8 cellular contexts compared by ENCODE assay signal in the genomic region with DNA sequence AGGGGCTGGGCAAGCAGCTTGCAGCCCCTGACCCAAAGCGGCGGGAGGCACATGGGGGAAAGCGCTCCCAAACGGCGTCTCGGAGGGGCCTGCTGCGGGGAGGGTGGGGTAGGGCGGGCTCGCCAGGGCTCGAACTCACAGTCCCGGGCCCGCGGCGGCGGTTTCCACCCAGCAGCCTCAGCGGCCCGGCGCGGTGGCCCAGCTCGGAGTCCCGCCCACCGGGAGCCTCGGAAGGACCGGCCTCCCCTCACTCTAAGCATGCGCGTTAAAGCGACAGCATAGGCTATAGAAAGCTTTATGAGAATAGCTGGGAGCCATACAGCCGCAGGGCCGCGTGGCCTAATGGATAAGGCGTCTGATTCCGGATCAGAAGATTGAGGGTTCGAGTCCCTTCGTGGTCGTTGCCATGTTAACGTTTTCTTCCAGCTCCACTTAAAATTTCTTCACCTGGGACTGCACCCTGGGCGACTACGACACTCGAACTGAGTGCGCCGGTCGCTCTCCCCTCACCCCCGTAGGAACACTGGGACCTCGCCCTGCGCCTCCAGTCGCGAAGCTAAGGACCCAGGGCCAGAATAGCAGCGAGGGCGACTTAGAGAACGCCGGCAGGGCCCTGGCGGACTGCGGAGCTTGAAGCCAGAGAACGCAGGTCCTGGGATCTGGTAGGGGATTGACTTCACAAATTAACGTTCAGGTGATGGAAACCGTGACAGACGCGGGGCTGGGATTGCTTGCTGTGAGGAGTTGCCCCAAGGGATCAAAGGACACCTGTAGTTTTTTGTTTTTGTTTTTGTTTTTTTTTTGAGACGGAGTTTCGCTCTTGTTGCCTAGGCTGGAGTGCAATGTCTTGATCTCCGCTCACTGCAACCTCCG. TPM values are rescaled to one million over a fixed set of nuclear protein-coding genes. Genes with fewer than 3 reads are reported as not detected.
DNase-seq lines count a peak whose midpoint lies in the region; ATAC-seq and TF ChIP-seq lines count a peak whose summit lies in the region.

No MANE protein-coding gene starts in this region.

- peak overlapping the region; percentile 44 to 57 (median 54) for H3K4me3 ChIP-seq in right lobe of liver

- H3K27ac ChIP-seq in C4-2B (peak overlapping the region; percentile 78), right lobe of liver (peak overlapping the region in 2 of 3 donors; percentile 66 to 76)

- H3K27me3 ChIP-seq in right lobe of liver = no peaks in the 10 kb centered on the region

- peak; percentile 68 for ATAC-seq in GM19395 (IDR thresholded peaks at IDR 0.05; ENCODE audit: unreplicated experiment)
- ATAC-seq in HG03521 (IDR thresholded peaks at IDR 0.05; ENCODE audit: unreplicated experiment) = peak; percentile 74
- peak; percentile 88 to 95 (median 92) for ATAC-seq in right lobe of liver

- H3K4me1 ChIP-seq in right lobe of liver = peaks cover 0 to 5% (median 2%) of the 10 kb centered on the region in 4 donors

- 3% methylated on average over 15 of the region's 62 CpGs for WGBS in right lobe of liver (ENCODE audit: insufficient coverage, low coverage, low lambda C conversion rate, missing lambda C conversion rate)

- DNase-seq in NCI-H69 (lab: John Stamatoyannopoulos, UW) = peak; percentile 99
- peak; percentile 100 for DNase-seq in activated CD4-positive, alpha-beta T cell treated with anti-CD3 and anti-CD28 coated beads, Interleukin-2, amount 50 U/mL, for 24 hours (ENCODE audit: low read depth in 1 of 2, low spot score in 1 of 2)
- DNase-seq in dermis blood vessel endothelial cell = peak; percentile 97
- DNase-seq in right lobe of liver = peak; percentile 94 to 95 (median 95)
- DNase-seq in stimulated activated CD4-positive, alpha-beta T cell treated with anti-CD3 and anti-CD28 coated beads, Interleukin-4, amount 100 ng/mL, for 24 hours = peak; percentile 99

- no peaks in the 10 kb centered on the region for H3K36me3 ChIP-seq in right lobe of liver

- TF ChIP-seq CTCF in C4-2B (conservative IDR thresholded peaks at IDR 0.05) (no peak), right lobe of liver (IDR thresholded peaks at IDR 0.05) (no peak)

- H3K9me3 ChIP-seq in right lobe of liver = no peaks in the 10 kb centered on the region

- peak; percentile 15 for TF ChIP-seq POLR2A in right lobe of liver (IDR thresholded peaks at IDR 0.05)

- intact Hi-C loops in right lobe of liver (cut with DNase I) = no loop called here

RNA-seq across cellular contexts. Expression of gene ZNF213, which starts 15.8 kb away (rescaled TPM):
- total RNA-seq in dermis blood vessel endothelial cell (6.6 and 14.6 TPM in 2 replicates), right lobe of liver (1 to 10 TPM; 1.3 to 4.4 (median 1.7) TPM)

RNA-seq across cellular contexts. Expression of gene OR1F1, which starts 37.4 kb away (rescaled TPM):
- total RNA-seq in dermis blood vessel endothelial cell (not detected in 2 replicates), right lobe of liver (not detected)

RNA-seq across cellular contexts. Expression of gene ZNF205, which starts 38.2 kb away (rescaled TPM):
- total RNA-seq in dermis blood vessel endothelial cell (26.2 and 30.2 TPM in 2 replicates), right lobe of liver (1 to 10 TPM; 4.0 to 8.4 (median 5.4) TPM)

RNA-seq across cellular contexts. Expression of gene ZSCAN10, which starts 51.5 kb away (rescaled TPM):
- total RNA-seq in dermis blood vessel endothelial cell = not detected in 2 replicates
- not detected for total RNA-seq in right lobe of liver

Comparison
In these comparisons a context has a peak if more than half of its experiments do, and no peak if none do; other contexts are left out.
1. Peak in every context shown above with its lines: DNase-seq, ATAC-seq, H3K4me3 ChIP-seq and H3K27ac ChIP-seq.